ENCODE assay signal across 14 cellular contexts in genomic region chr10:88892223-88892967, GRCh38. TPM values are rescaled to one million over a fixed set of nuclear protein-coding genes. Genes with fewer than 3 reads are reported as not detected.
A peak's percentile ranks its signal among the peaks of the same experiment; 100 is the strongest.
DNase-seq lines count a peak whose midpoint lies in the region; ATAC-seq and TF ChIP-seq lines count a peak whose summit lies in the region.
"Had no signal": no experiment of that assay in that cellular context is flagged by ENCODE, and none has a peak within 500 bp of the region (broad histone marks: within the 10 kb centered on the region; RNA-seq: fewer than 3 reads in every experiment).

No MANE protein-coding gene starts in this region.

- TF ChIP-seq CTCF in fibroblast of mammary gland (conservative IDR thresholded peaks at IDR 0.05; ENCODE audit: control insufficient read depth, insufficient read depth, low read depth, low read length) (no peak), transverse colon (IDR thresholded peaks at IDR 0.05) (no peak)

- H3K36me3 Mint-ChIP-seq in activated naive CD8-positive, alpha-beta T cell, result peaks cover 11% of the 10 kb centered on the region
- peaks cover 38% of the 10 kb centered on the region for H3K36me3 Mint-ChIP-seq in activated naive CD8-positive, alpha-beta T cell treated with anti-CD3 and anti-CD28 coated beads for 36 hours
- H3K36me3 Mint-ChIP-seq in T-helper 17 cell (ENCODE audit: low read depth), result peaks cover 5% of the 10 kb centered on the region

- no peak for TF ChIP-seq POLR2A in transverse colon (IDR thresholded peaks at IDR 0.05)

- H3K27ac Mint-ChIP-seq in activated naive CD8-positive, alpha-beta T cell, result peak overlapping the region; percentile 67
- H3K27ac Mint-ChIP-seq in activated naive CD8-positive, alpha-beta T cell treated with anti-CD3 and anti-CD28 coated beads for 36 hours, result no peak overlapping the region
- peak overlapping the region; percentile 66 for H3K27ac Mint-ChIP-seq in T-helper 17 cell
- H3K27ac Mint-ChIP-seq: activated naive CD4-positive, alpha-beta T cell treated with anti-CD3 and anti-CD28 coated beads, Interleukin-2, amount 50 U/mL, for 24 hours had no signal

- H3K9me3 ChIP-seq in T-helper 17 cell (ENCODE audit: control insufficient read depth, low read length, poor library complexity, severe bottlenecking) (no peaks in the 10 kb centered on the region), transverse colon (no peaks in the 10 kb centered on the region)
- H3K9me3 ChIP-seq: thyroid gland had no signal

- intact Hi-C loops in transverse colon (cut with DNase I; ENCODE audit: low total_unique reads), result no loop called here

- H3K4me3 ChIP-seq in fibroblast of mammary gland (ENCODE audit: control insufficient read depth, low read depth, low read length) (no peak overlapping the region), transverse colon (no peak overlapping the region)
- H3K4me3 ChIP-seq: thyroid gland had no signal

- no peaks in the 10 kb centered on the region for H3K27me3 ChIP-seq in transverse colon
- H3K27me3 ChIP-seq: thyroid gland had no signal

- no peak for ATAC-seq in T-helper 17 cell
- ATAC-seq: esophagus mucosa had no signal

- TF ChIP-seq EP300 in transverse colon (IDR thresholded peaks at IDR 0.05; ENCODE audit: low read depth), result no peak

- DNase-seq in activated naive CD8-positive, alpha-beta T cell treated with anti-CD3 and anti-CD28 coated beads for 36 hours, result no peak
- DNase-seq in T-helper 17 cell (no peak), fibroblast of mammary gland (ENCODE audit: low read depth) (peak; percentile 60), transverse colon (no peak), NCI-H2081 treated with DMSO at 0.1 percent for 48 hours (lab: John Stamatoyannopoulos, UW) (no peak), NCI-H345 (lab: John Stamatoyannopoulos, UW) (no peak), DMS 273 (lab: John Stamatoyannopoulos, UW; ENCODE audit: unreplicated experiment) (no peak)
- DNase-seq: cortex of kidney, NCI-H526 treated with DMSO at 0.1 percent for 48 hours, thyroid gland had no signal

- peak overlapping the region; percentile 84 to 87 (median 86) for H3K27ac ChIP-seq in transverse colon
- H3K27ac ChIP-seq: thyroid gland had no signal

- H3K9me3 Mint-ChIP-seq in activated naive CD8-positive, alpha-beta T cell (ENCODE audit: low read depth), result no peaks in the 10 kb centered on the region
- no peaks in the 10 kb centered on the region for H3K9me3 Mint-ChIP-seq in activated naive CD8-positive, alpha-beta T cell treated with anti-CD3 and anti-CD28 coated beads for 36 hours
- H3K9me3 Mint-ChIP-seq: activated naive CD4-positive, alpha-beta T cell treated with anti-CD3 and anti-CD28 coated beads, Interleukin-2, amount 50 U/mL, for 24 hours had no signal

- no peaks in the 10 kb centered on the region for H3K36me3 ChIP-seq in transverse colon
- H3K36me3 ChIP-seq: thyroid gland had no signal

- H3K4me1 Mint-ChIP-seq in activated naive CD8-positive, alpha-beta T cell (ENCODE audit: low read depth), result peaks cover 78% of the 10 kb centered on the region
- peaks cover 55% of the 10 kb centered on the region for H3K4me1 Mint-ChIP-seq in activated naive CD8-positive, alpha-beta T cell treated with anti-CD3 and anti-CD28 coated beads for 36 hours
- peaks cover 46% of the 10 kb centered on the region for H3K4me1 Mint-ChIP-seq in T-helper 17 cell

- WGBS in transverse colon (ENCODE audit: low coverage in 1 of 2), 2 donors, result 49% methylated on average over 2 of the region's 2 CpGs; no CpG with 5 or more reads in 1 of the 2 donors

- H3K4me3 Mint-ChIP-seq in activated naive CD8-positive, alpha-beta T cell, result no peak overlapping the region
- no peak overlapping the region for H3K4me3 Mint-ChIP-seq in activated naive CD8-positive, alpha-beta T cell treated with anti-CD3 and anti-CD28 coated beads for 36 hours
- H3K4me3 Mint-ChIP-seq in T-helper 17 cell, result no peak overlapping the region
- H3K4me3 Mint-ChIP-seq: activated naive CD4-positive, alpha-beta T cell treated with anti-CD3 and anti-CD28 coated beads, Interleukin-2, amount 50 U/mL, for 24 hours had no signal

- no peaks in the 10 kb centered on the region for H3K27me3 Mint-ChIP-seq in activated naive CD8-positive, alpha-beta T cell
- no peaks in the 10 kb centered on the region for H3K27me3 Mint-ChIP-seq in activated naive CD8-positive, alpha-beta T cell treated with anti-CD3 and anti-CD28 coated beads for 36 hours
- H3K27me3 Mint-ChIP-seq in T-helper 17 cell, result no peaks in the 10 kb centered on the region
- H3K27me3 Mint-ChIP-seq: activated naive CD4-positive, alpha-beta T cell treated with anti-CD3 and anti-CD28 coated beads, Interleukin-2, amount 50 U/mL, for 24 hours had no signal

- peaks cover 8 to 73% (median 29%) of the 10 kb centered on the region in 4 donors for H3K4me1 ChIP-seq in transverse colon

- in situ Hi-C loops in transverse colon (cut with MboI; ENCODE audit: low pct_ligation_motif_present in 1 of 4, low pct_unique_long_range_greater_than_20kb in 1 of 4, low sequenced_read_pairs in 3 of 4), result no loop called here

RNA-seq across cellular contexts. Expression of gene STAMBPL1, which starts 12.3 kb away (rescaled TPM):
- total RNA-seq in activated naive CD8-positive, alpha-beta T cell treated with anti-CD3 and anti-CD28 coated beads for 36 hours, result 10 to 100 TPM; 27.8 to 28.4 TPM
- 10 to 100 TPM; 20.7 to 32.3 TPM for total RNA-seq in T-helper 17 cell
- 100 to 1,000 TPM in 3 of 4 donors, 10 to 100 TPM in 1; 74.8 to 176 (median 134) TPM for total RNA-seq in transverse colon

RNA-seq across cellular contexts. Expression of gene ANKRD22, which starts 40.8 kb away (rescaled TPM):
- not detected for total RNA-seq in activated naive CD8-positive, alpha-beta T cell treated with anti-CD3 and anti-CD28 coated beads for 36 hours
- total RNA-seq in T-helper 17 cell, result not detected
- total RNA-seq in transverse colon, result 10 to 100 TPM in 1 of 4 donors, 1 to 10 TPM in 2, not detected in 1; 3.0 to 12.2 (median 6.1) TPM
- total RNA-seq: lung microvascular endothelial cell, thyroid gland had no signal
